Comparison of ENCODE assay signal across 8 cellular contexts in the genomic region with DNA sequence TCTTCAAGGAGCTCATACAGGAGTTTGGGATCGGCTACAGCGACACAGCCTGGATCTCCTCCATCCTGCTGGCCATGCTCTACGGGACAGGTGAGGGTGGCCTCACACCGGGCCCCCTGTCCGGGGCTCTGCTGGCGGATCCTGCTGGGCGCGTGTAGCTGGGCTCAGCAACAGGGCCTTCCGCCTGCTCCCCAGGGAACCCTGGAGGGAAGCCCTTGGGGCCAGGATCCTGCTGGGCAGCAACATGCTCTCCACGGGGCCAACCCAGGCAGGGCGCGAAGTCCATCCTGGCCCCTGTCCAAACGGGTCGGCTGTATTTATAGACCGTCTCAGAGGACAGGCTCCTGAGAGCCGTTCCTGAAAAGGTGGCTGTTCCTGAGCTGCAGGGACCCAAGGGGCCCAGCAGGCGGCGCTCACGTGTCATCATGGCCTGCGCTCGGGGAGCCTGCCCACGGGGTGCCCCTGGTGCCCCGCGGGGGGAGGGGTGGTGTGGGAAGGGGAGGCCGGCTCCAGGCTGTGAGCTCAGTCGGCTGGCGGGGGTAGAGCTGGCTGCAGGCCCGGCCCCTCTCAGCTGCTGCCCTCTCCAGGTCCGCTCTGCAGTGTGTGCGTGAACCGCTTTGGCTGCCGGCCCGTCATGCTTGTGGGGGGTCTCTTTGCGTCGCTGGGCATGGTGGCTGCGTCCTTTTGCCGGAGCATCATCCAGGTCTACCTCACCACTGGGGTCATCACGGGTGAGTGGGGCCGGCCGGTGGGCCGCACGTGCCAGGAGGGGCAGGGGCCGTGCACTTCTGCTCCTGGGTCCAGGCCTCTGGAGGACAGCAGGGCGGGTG. TPM values are rescaled to one million over a fixed set of nuclear protein-coding genes. Genes with fewer than 3 reads are reported as not detected.
A peak's percentile ranks its signal among the peaks of the same experiment; 100 is the strongest.
DNase-seq lines count a peak whose midpoint lies in the region; ATAC-seq and TF ChIP-seq lines count a peak whose summit lies in the region.

No MANE protein-coding gene starts in this region.

- no peaks in the 10 kb centered on the region for H3K36me3 ChIP-seq in breast epithelium

- H3K9me3 ChIP-seq in breast epithelium, result no peaks in the 10 kb centered on the region

- H3K4me1 Mint-ChIP-seq in WTC11, result peaks cover 7% of the 10 kb centered on the region

- H3K27ac Mint-ChIP-seq in WTC11, result peak overlapping the region; percentile 60

- POLR2A ChIA-PET in WTC11 (lab: Charles Lee), result interaction anchor here (0.6 kb wide), 1 partner anchor 107 kb away, joined by 3 read pairs; no protein-coding TSS in a partner anchor

- H3K36me3 Mint-ChIP-seq in WTC11, result peaks cover 2% of the 10 kb centered on the region; the same call in 1 of the 2 replicates

- CTCF ChIA-PET in WTC11 (lab: Charles Lee), result interaction anchor here (0.7 to 2.7 kb wide), 49 partner anchors 9 to 318 kb away, joined by 3 to 15 read pairs (median 4); a partner anchor contains a TSS

- TF ChIP-seq POLR2A in breast epithelium (IDR thresholded peaks at IDR 0.05), result no peak

- TF ChIP-seq CTCF in WTC11 (IDR thresholded peaks at IDR 0.05), result peak; percentile 88
- peak; percentile 80 to 91 (median 89) for TF ChIP-seq CTCF in breast epithelium (IDR thresholded peaks at IDR 0.05)

- H3K4me3 Mint-ChIP-seq in WTC11, result no peak overlapping the region

- no peaks in the 10 kb centered on the region for H3K9me3 Mint-ChIP-seq in WTC11

- intact Hi-C loops in breast epithelium (cut with DNase I; ENCODE audit: low total_unique reads), result loop anchor here (10.0 kb wide), 1 partner anchor 178 kb away; a partner anchor contains a TSS

- peak overlapping the region in 1 of 3 donors; percentile 19 for H3K4me3 ChIP-seq in breast epithelium

- no peaks in the 10 kb centered on the region for H3K27me3 ChIP-seq in breast epithelium
- H3K27me3 ChIP-seq in layer of hippocampus (ENCODE audit: control insufficient read depth, insufficient read depth, low read length), result no peaks in the 10 kb centered on the region

- H3K4me1 ChIP-seq in breast epithelium, result peaks cover 23 to 34% of the 10 kb centered on the region in 2 donors

- H3K27ac ChIP-seq in breast epithelium (peak overlapping the region; percentile 54 to 59), layer of hippocampus (ENCODE audit: low read depth, low read length) (peak overlapping the region; percentile 30)

- ATAC-seq in WTC11 (peak; percentile 41), GM21423 (IDR thresholded peaks at IDR 0.05; ENCODE audit: unreplicated experiment) (no peak), HG03354 (IDR thresholded peaks at IDR 0.05; ENCODE audit: poor library complexity, severe bottlenecking, unreplicated experiment) (no peak)

- peak; percentile 80 for DNase-seq in DMS53 treated with DMSO at 0.1 percent for 48 hours (lab: John Stamatoyannopoulos, UW; ENCODE audit: unreplicated experiment)
- peak; percentile 91 for DNase-seq in NCI-H1092 treated with DMSO at 0.1 percent for 48 hours (lab: John Stamatoyannopoulos, UW)
- DNase-seq in WTC11 (ENCODE audit: low spot score), result peak; percentile 79
- DNase-seq in breast epithelium (ENCODE audit: low spot score in 2 of 2), result no peak
- DNase-seq in stimulated activated CD4-positive, alpha-beta T cell treated with anti-CD3 and anti-CD28 coated beads, Interleukin-4, amount 100 ng/mL, for 48 hours (ENCODE audit: low read depth in 2 of 2), result peak; percentile 58 to 59

- no peaks in the 10 kb centered on the region; the same call in 1 of the 2 replicates for H3K27me3 Mint-ChIP-seq in WTC11 (ENCODE audit: low read depth)

TF ChIP-seq in WTC11, 78 proteins besides CTCF, POLR2A, EP300 and RAD21 (continues in another document):
- TF ChIP-seq, protein P1, sequence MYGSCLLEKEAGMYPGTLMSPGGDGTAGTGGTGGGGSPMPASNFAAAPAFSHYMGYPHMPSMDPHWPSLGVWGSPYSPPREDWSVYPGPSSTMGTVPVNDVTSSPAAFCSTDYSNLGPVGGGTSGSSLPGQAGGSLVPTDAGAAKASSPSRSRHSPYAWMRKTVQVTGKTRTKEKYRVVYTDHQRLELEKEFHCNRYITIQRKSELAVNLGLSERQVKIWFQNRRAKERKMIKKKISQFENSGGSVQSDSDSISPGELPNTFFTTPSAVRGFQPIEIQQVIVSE (CRISPR knock-in tag; IDR thresholded peaks at IDR 0.05; ENCODE audit: borderline replicate concordance), result no peak
- peak; percentile 54; the same call in 1 of the 2 replicates for TF ChIP-seq FOXP1 (CRISPR knock-in tag; IDR thresholded peaks at IDR 0.05; ENCODE audit: borderline replicate concordance)
- no peak for TF ChIP-seq ZNF232 (CRISPR knock-in tag; IDR thresholded peaks at IDR 0.05)
- TF ChIP-seq JUN (CRISPR knock-in tag; IDR thresholded peaks at IDR 0.05), result no peak
- TF ChIP-seq RORB (CRISPR knock-in tag; IDR thresholded peaks at IDR 0.05), result no peak
- TF ChIP-seq ZBTB21 (CRISPR knock-in tag; IDR thresholded peaks at IDR 0.05; ENCODE audit: borderline replicate concordance), result no peak
- TF ChIP-seq, protein P2, sequence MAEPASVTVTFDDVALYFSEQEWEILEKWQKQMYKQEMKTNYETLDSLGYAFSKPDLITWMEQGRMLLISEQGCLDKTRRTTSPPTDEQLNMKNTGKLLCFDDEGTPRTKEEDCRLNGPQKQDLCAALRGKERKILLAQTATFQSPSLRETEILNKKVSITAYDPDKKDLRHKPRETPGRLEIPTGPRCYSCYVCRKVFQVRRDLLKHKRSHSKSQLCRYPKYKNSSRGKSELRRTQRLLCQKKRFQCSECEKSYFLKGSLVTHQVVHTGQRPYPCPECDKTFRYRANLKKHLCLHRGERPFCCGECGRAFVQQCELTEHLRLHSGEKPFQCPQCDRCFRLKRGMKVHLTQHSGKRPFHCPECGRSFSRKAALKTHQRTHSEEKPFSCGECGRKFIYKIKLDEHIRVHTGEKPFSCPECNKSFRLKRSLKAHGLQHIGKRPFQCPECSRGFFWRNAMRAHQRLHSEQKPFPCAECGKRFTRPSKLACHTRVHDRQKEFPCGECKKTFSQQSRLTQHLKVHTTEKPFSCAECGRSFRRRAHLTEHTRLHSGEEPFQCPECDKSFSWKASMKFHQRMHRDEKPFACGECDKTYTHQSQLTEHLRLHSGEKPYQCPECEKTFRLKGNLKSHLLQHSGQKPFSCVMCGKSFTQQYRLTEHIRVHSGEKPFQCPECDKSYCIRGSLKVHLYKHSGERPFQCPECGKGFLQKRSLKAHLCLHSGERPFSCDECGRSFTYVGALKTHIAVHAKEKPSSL (CRISPR knock-in tag; conservative IDR thresholded peaks at IDR 0.05), result no peak
- TF ChIP-seq, protein P3, sequence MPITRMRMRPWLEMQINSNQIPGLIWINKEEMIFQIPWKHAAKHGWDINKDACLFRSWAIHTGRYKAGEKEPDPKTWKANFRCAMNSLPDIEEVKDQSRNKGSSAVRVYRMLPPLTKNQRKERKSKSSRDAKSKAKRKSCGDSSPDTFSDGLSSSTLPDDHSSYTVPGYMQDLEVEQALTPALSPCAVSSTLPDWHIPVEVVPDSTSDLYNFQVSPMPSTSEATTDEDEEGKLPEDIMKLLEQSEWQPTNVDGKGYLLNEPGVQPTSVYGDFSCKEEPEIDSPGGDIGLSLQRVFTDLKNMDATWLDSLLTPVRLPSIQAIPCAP (CRISPR knock-in tag; IDR thresholded peaks at IDR 0.05), result no peak
- no peak for TF ChIP-seq ATF1 (CRISPR knock-in tag; IDR thresholded peaks at IDR 0.05)
- TF ChIP-seq NR2C2 (CRISPR knock-in tag; IDR thresholded peaks at IDR 0.05), result no peak
- peak; percentile 78 for TF ChIP-seq ZNF423 (CRISPR knock-in tag; IDR thresholded peaks at IDR 0.05)
- no peak for TF ChIP-seq MYBL2 (CRISPR knock-in tag; IDR thresholded peaks at IDR 0.05)
- TF ChIP-seq CREB1 (CRISPR knock-in tag; IDR thresholded peaks at IDR 0.05), result no peak
- TF ChIP-seq CBFB (CRISPR knock-in tag; IDR thresholded peaks at IDR 0.05; ENCODE audit: low read depth), result no peak
- no peak for TF ChIP-seq FOXK1 (CRISPR knock-in tag; IDR thresholded peaks at IDR 0.05)
- TF ChIP-seq NR3C1 (CRISPR knock-in tag; conservative IDR thresholded peaks at IDR 0.05; ENCODE audit: low read depth), result no peak
- TF ChIP-seq, protein P4, sequence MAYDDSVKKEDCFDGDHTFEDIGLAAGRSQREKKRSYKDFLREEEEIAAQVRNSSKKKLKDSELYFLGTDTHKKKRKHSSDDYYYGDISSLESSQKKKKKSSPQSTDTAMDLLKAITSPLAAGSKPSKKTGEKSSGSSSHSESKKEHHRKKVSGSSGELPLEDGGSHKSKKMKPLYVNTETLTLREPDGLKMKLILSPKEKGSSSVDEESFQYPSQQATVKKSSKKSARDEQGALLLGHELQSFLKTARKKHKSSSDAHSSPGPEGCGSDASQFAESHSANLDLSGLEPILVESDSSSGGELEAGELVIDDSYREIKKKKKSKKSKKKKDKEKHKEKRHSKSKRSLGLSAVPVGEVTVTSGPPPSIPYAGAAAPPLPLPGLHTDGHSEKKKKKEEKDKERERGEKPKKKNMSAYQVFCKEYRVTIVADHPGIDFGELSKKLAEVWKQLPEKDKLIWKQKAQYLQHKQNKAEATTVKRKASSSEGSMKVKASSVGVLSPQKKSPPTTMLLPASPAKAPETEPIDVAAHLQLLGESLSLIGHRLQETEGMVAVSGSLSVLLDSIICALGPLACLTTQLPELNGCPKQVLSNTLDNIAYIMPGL (CRISPR knock-in tag; IDR thresholded peaks at IDR 0.05), result peak; percentile 53; the same call in 1 of the 2 replicates
- TF ChIP-seq, protein P5, sequence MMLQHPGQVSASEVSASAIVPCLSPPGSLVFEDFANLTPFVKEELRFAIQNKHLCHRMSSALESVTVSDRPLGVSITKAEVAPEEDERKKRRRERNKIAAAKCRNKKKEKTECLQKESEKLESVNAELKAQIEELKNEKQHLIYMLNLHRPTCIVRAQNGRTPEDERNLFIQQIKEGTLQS (CRISPR knock-in tag; conservative IDR thresholded peaks at IDR 0.05), result no peak
- TF ChIP-seq, protein P6, sequence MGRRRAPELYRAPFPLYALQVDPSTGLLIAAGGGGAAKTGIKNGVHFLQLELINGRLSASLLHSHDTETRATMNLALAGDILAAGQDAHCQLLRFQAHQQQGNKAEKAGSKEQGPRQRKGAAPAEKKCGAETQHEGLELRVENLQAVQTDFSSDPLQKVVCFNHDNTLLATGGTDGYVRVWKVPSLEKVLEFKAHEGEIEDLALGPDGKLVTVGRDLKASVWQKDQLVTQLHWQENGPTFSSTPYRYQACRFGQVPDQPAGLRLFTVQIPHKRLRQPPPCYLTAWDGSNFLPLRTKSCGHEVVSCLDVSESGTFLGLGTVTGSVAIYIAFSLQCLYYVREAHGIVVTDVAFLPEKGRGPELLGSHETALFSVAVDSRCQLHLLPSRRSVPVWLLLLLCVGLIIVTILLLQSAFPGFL (CRISPR knock-in tag; IDR thresholded peaks at IDR 0.05; ENCODE audit: borderline replicate concordance), result peak; percentile 61; the same call in 1 of the 2 replicates

RNA-seq across cellular contexts. Expression of a gene that starts 7.5 kb away (rescaled TPM):
- total RNA-seq in WTC11 (2021), result 28.7 to 65.3 TPM (median 58.5 TPM) in 3 replicates
- 10 to 100 TPM; 10.2 to 22.6 (median 17.3) TPM for total RNA-seq in breast epithelium

RNA-seq across cellular contexts. Expression of a gene that starts 23.7 kb away (rescaled TPM):
- total RNA-seq in WTC11 (2021) (15.1 to 20.0 TPM (median 16.9 TPM) in 3 replicates), breast epithelium (10 to 100 TPM; 13.4 to 56.9 (median 52.8) TPM)

RNA-seq across cellular contexts. Expression of a gene that starts 37.1 kb away (rescaled TPM):
- total RNA-seq in WTC11 (2021), result 101 to 111 TPM (median 107 TPM) in 3 replicates
- total RNA-seq in breast epithelium, result 10 to 100 TPM; 50.7 to 85.9 (median 75.2) TPM

Comparison
In these comparisons a context has a peak if more than half of its experiments do, and no peak if none do; other contexts are left out.
1. DNase-seq: peak in DMS53 treated with DMSO at 0.1 percent for 48 hours (single experiment), NCI-H1092 treated with DMSO at 0.1 percent for 48 hours (single experiment), WTC11 (single experiment) and stimulated activated CD4-positive, alpha-beta T cell treated with anti-CD3 and anti-CD28 coated beads, Interleukin-4, amount 100 ng/mL, for 48 hours (2 of 2); none in breast epithelium (0 of 2).